ENCODE assay signal across 10 cellular contexts in genomic region chrX:36957425-36958328, GRCh38. TPM values are rescaled to one million over a fixed set of nuclear protein-coding genes. Genes with fewer than 3 reads are reported as not detected.
DNase-seq lines count a peak whose midpoint lies in the region; ATAC-seq and TF ChIP-seq lines count a peak whose summit lies in the region.
"Had no signal": no experiment of that assay in that cellular context is flagged by ENCODE, and none has a peak within 500 bp of the region (broad histone marks: within the 10 kb centered on the region; RNA-seq: fewer than 3 reads in every experiment).

No MANE protein-coding gene starts in this region.

- H3K36me3 Mint-ChIP-seq in activated CD8-positive, alpha-beta T cell treated with anti-CD3 and anti-CD28 coated beads, Interleukin-2, amount 10 ng/mL, durations not matched to agents 7 days and 5 days (ENCODE audit: low read depth), result no peaks in the 10 kb centered on the region

- H3K9me2 ChIP-seq in MM.1S (replicated peaks; ENCODE audit: insufficient read depth, low read length), result no peaks in the 10 kb centered on the region

- no peaks in the 10 kb centered on the region for H3K79me2 ChIP-seq in MM.1S (ENCODE audit: low read length)

- no peak overlapping the region for H3K4me3 Mint-ChIP-seq in activated CD8-positive, alpha-beta T cell treated with anti-CD3 and anti-CD28 coated beads, Interleukin-2, amount 10 ng/mL, durations not matched to agents 7 days and 5 days

- H3K27me3 ChIP-seq in ascending aorta (no peaks in the 10 kb centered on the region), skeletal muscle satellite cell (ENCODE audit: control insufficient read depth, insufficient read depth, low read length) (no peaks in the 10 kb centered on the region), MM.1S (replicated peaks; ENCODE audit: insufficient read depth, low read length) (no peaks in the 10 kb centered on the region)

- CTCF ChIA-PET in activated CD8-positive, alpha-beta T cell treated with anti-CD3 and anti-CD28 coated beads, Interleukin-2, amount 10 ng/mL, durations not matched to agents 7 days and 5 days (lab: Charles Lee), result no interaction called here

- H3K9me3 Mint-ChIP-seq in activated CD8-positive, alpha-beta T cell treated with anti-CD3 and anti-CD28 coated beads, Interleukin-2, amount 10 ng/mL, durations not matched to agents 7 days and 5 days (ENCODE audit: insufficient read depth), result no peaks in the 10 kb centered on the region

- intact Hi-C loops in ascending aorta (cut with DNase I), result loop anchor here (2.0 kb wide), 1 partner anchor 27 kb away; no protein-coding TSS in a partner anchor

- peak; percentile 28 for DNase-seq in HK-2 (ENCODE audit: unreplicated experiment)
- no peak for DNase-seq in ascending aorta (ENCODE audit: low spot score in 2 of 2)
- peak; percentile 69 for DNase-seq in iPS-NIHi11 (ENCODE audit: low spot score)
- no peak for DNase-seq in activated CD8-positive, alpha-beta T cell treated with anti-CD3 and anti-CD28 coated beads, Interleukin-2, amount 10 ng/mL, durations not matched to agents 7 days and 5 days
- DNase-seq in MM.1S, result no peak
- no peak for DNase-seq in HCEC 1CT
- DNase-seq: activated naive CD4-positive, alpha-beta T cell treated with Interleukin-2 at 50 U/mL for 16 hours had no signal

- peaks cover 11% of the 10 kb centered on the region for H3K27me3 Mint-ChIP-seq in activated CD8-positive, alpha-beta T cell treated with anti-CD3 and anti-CD28 coated beads, Interleukin-2, amount 10 ng/mL, durations not matched to agents 7 days and 5 days (ENCODE audit: low read depth)

- H3K4me1 ChIP-seq in ascending aorta (no peaks in the 10 kb centered on the region), skeletal muscle satellite cell (ENCODE audit: control insufficient read depth, insufficient read depth, low read length) (no peaks in the 10 kb centered on the region), MM.1S (ENCODE audit: low read length) (no peaks in the 10 kb centered on the region)

- H3K4me2 ChIP-seq in skeletal muscle satellite cell (ENCODE audit: low read length) (peak overlapping the region; percentile 72), MM.1S (ENCODE audit: low read depth, low read length) (no peak overlapping the region)

- H3K36me3 ChIP-seq in ascending aorta (no peaks in the 10 kb centered on the region), skeletal muscle satellite cell (ENCODE audit: insufficient read depth, low read length) (no peaks in the 10 kb centered on the region), MM.1S (replicated peaks; ENCODE audit: insufficient read depth, low read length) (no peaks in the 10 kb centered on the region)

- H3K4me3 ChIP-seq in ascending aorta (peak overlapping the region; percentile 42 to 68), skeletal muscle satellite cell (ENCODE audit: low read length) (peak overlapping the region; percentile 56), MM.1S (ENCODE audit: low read length) (no peak overlapping the region)

- no peak for ATAC-seq in activated CD8-positive, alpha-beta T cell treated with anti-CD3 and anti-CD28 coated beads, Interleukin-2, amount 10 ng/mL, durations not matched to agents 7 days and 5 days

- no peaks in the 10 kb centered on the region for H4K20me1 ChIP-seq in MM.1S (ENCODE audit: insufficient read depth, low read length)

- H3K9me3 ChIP-seq in ascending aorta (no peaks in the 10 kb centered on the region), skeletal muscle satellite cell (replicated peaks; ENCODE audit: low read length) (no peaks in the 10 kb centered on the region), MM.1S (replicated peaks; ENCODE audit: insufficient read depth, low read length) (no peaks in the 10 kb centered on the region)

- H3K27ac Mint-ChIP-seq in activated CD8-positive, alpha-beta T cell treated with anti-CD3 and anti-CD28 coated beads, Interleukin-2, amount 10 ng/mL, durations not matched to agents 7 days and 5 days, result no peak overlapping the region

- H3K27ac ChIP-seq in ascending aorta, result no peak overlapping the region
- H3K27ac ChIP-seq in MM.1S (ENCODE audit: low read length), result no peak overlapping the region

- H3F3A ChIP-seq in MM.1S (ENCODE audit: insufficient read depth, low read length), result no peaks in the 10 kb centered on the region

- H3K4me1 Mint-ChIP-seq in activated CD8-positive, alpha-beta T cell treated with anti-CD3 and anti-CD28 coated beads, Interleukin-2, amount 10 ng/mL, durations not matched to agents 7 days and 5 days (ENCODE audit: low read depth), result no peaks in the 10 kb centered on the region

- no peak overlapping the region for H2AFZ ChIP-seq in MM.1S (ENCODE audit: low read length)

- H3K9ac ChIP-seq in skeletal muscle satellite cell (ENCODE audit: low read depth, low read length), result no peak overlapping the region
- no peak overlapping the region for H3K9ac ChIP-seq in MM.1S (ENCODE audit: low read length)

- TF ChIP-seq CTCF in ascending aorta (IDR thresholded peaks at IDR 0.05), result peak in 2 of 3 experiments; percentile 9 to 23
- TF ChIP-seq CTCF in MM.1S (IDR thresholded peaks at IDR 0.05; ENCODE audit: low read length), result no peak

- POLR2A ChIA-PET in activated CD8-positive, alpha-beta T cell treated with anti-CD3 and anti-CD28 coated beads, Interleukin-2, amount 10 ng/mL, durations not matched to agents 7 days and 5 days (lab: Charles Lee), result no interaction called here

RNA-seq across cellular contexts. Expression of gene FAM47C, which starts 50.5 kb away (rescaled TPM):
- not detected for total RNA-seq in ascending aorta
- total RNA-seq in skeletal muscle satellite cell (2012; rRNA removed), result not detected in 2 replicates
- total RNA-seq in activated CD8-positive, alpha-beta T cell treated with anti-CD3 and anti-CD28 coated beads, Interleukin-2, amount 10 ng/mL, durations not matched to agents 7 days and 5 days, result not detected
- total RNA-seq: fibroblast of villous mesenchyme; T-helper 1 cell treated with Interleukin-12 subunit alpha and Interleukin-12 subunit beta and Interleukin-4 antibody, amounts not matched to agents 30 ng/mL and 1 ng/mL, for 36 hours had no signal

Comparison
In these comparisons a context has a peak if more than half of its experiments do, and no peak if none do; other contexts are left out.
1. DNase-seq: peak in HK-2 (single experiment) and iPS-NIHi11 (single experiment); none in ascending aorta (0 of 2), activated CD8-positive, alpha-beta T cell treated with anti-CD3 and anti-CD28 coated beads, Interleukin-2, amount 10 ng/mL, durations not matched to agents 7 days and 5 days (single experiment), MM.1S (single experiment) and HCEC 1CT (single experiment).